Comparison of ENCODE assay signal across 1 cellular context in genomic region chr6:130775421-130776012, GRCh38.
TF ChIP-seq lines count a peak whose summit lies in the region.

No MANE protein-coding gene starts in this region.

TF ChIP-seq in GM23338, 12 proteins besides CTCF, POLR2A, EP300 and RAD21 (continued from another document):
- no peak for TF ChIP-seq EZH2phosphoT487 (IDR thresholded peaks at IDR 0.05; ENCODE audit: unreplicated experiment)
